Comparison of ENCODE assay signal across 11 cellular contexts in the genomic region with DNA sequence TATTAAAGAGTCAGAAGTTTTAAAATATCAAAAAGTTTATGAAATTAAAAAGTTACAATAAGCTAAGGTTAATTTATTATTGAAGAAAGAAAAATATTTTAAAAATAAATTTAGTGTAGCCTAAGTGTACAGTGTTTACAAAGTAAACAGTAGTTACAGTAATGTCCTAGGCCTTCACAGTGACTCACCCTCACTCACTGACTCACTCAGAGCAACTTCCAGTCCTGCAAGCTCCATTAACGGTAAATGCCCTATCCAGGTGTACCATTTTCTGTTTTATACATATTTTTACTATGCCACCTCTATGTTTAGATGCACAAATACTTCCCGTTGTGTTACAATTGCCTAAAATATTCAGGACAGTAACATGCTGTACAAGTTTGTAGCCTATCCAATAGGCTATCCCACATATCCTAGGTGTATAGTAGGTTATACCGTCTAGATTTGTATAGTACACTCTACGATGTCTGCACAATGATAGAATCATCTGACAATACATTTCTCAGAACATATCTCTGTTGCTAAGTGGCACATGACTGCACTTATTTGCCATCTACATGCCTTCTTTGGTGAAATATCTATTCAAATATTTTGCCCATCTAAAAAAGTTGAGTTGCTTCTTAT.
DNase-seq lines count a peak whose midpoint lies in the region; ATAC-seq and TF ChIP-seq lines count a peak whose summit lies in the region.
"Had no signal": no experiment of that assay in that cellular context is flagged by ENCODE, and none has a peak within 500 bp of the region (broad histone marks: within the 10 kb centered on the region; RNA-seq: fewer than 3 reads in every experiment).

No MANE protein-coding gene starts in this region.

- peak; percentile 77 for DNase-seq in ELR (ENCODE audit: low read depth)
- no peak for DNase-seq in RWPE2 (ENCODE audit: low spot score)
- DNase-seq in mucosa of descending colon, result no peak
- DNase-seq in NCI-H82 (lab: John Stamatoyannopoulos, UW), result no peak
- DNase-seq in activated CD4-positive, alpha-beta T cell treated with anti-CD3 and anti-CD28 coated beads, Interleukin-2, amount 50 U/mL, for 4 hours, result no peak
- no peak for DNase-seq in stimulated activated CD4-positive, alpha-beta T cell treated with anti-CD3 and anti-CD28 coated beads, Interleukin-2, amount 100 ng/mL, for 24 hours
- DNase-seq: NCI-H446 had no signal

- H3K4me1 ChIP-seq in RWPE2 (ENCODE audit: insufficient read depth, poor library complexity, severe bottlenecking) (peaks cover 9% of the 10 kb centered on the region), mucosa of descending colon (ENCODE audit: low read depth) (no peaks in the 10 kb centered on the region)

- intact Hi-C loops in mucosa of descending colon (cut with DNase I, micrococcal nuclease), result no loop called here

- TF ChIP-seq CTCF in RWPE2 (IDR thresholded peaks at IDR 0.05; ENCODE audit: poor library complexity, severe bottlenecking) (no peak), mucosa of descending colon (IDR thresholded peaks at IDR 0.05) (no peak)

- peaks cover 4% of the 10 kb centered on the region for H3K9me3 ChIP-seq in RWPE2 (ENCODE audit: severe bottlenecking)
- H3K9me3 ChIP-seq in mucosa of descending colon, result no peaks in the 10 kb centered on the region
- H3K9me3 ChIP-seq: adrenal gland had no signal

- H3K4me3 ChIP-seq in RWPE2 (ENCODE audit: severe bottlenecking) (no peak overlapping the region), mucosa of descending colon (no peak overlapping the region)
- H3K4me3 ChIP-seq: adrenal gland had no signal

- H3K36me3 ChIP-seq in RWPE2 (ENCODE audit: low read depth), result no peaks in the 10 kb centered on the region
- H3K36me3 ChIP-seq in mucosa of descending colon (ENCODE audit: low read depth), result no peaks in the 10 kb centered on the region
- H3K36me3 ChIP-seq: adrenal gland had no signal

- ATAC-seq in RWPE2 (ENCODE audit: low read depth) (peak; percentile 100), esophagus mucosa (peak; percentile 84), mucosa of descending colon (peak; percentile 87), HG03442 (IDR thresholded peaks at IDR 0.05; ENCODE audit: unreplicated experiment) (no peak)

- no peaks in the 10 kb centered on the region for H3K27me3 ChIP-seq in RWPE2 (ENCODE audit: insufficient read depth, poor library complexity, severe bottlenecking)
- H3K27me3 ChIP-seq: adrenal gland had no signal

- H3K27ac ChIP-seq in RWPE2 (ENCODE audit: poor library complexity, severe bottlenecking), result no peak overlapping the region
- H3K27ac ChIP-seq: adrenal gland, VCaP had no signal
